Comparison of ENCODE assay signal across 10 cellular contexts in the genomic region with DNA sequence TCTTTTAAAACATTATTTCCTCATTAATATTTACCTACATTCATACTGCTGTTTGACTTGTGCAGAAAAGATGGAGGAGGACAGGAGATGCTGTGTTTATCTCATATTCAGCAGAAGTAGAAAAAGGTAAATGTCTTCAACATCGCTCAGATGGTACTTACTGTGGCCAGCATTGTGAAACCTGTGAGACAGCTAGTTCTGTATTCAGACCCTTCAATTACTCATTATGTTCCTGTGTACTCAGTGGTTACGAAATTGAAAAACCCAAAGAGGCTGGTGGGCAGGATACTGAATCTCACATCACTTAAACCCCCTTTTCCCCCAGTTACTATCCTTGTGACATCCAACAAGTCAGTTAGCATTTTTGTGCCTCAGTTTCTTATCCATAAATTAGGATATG.
DNase-seq lines count a peak whose midpoint lies in the region; ATAC-seq and TF ChIP-seq lines count a peak whose summit lies in the region.
"Had no signal": no experiment of that assay in that cellular context is flagged by ENCODE, and none has a peak within 500 bp of the region (broad histone marks: within the 10 kb centered on the region; RNA-seq: fewer than 3 reads in every experiment).

No MANE protein-coding gene starts in this region.

- H3K27ac ChIP-seq in HL-60 (replicated peaks) (no peak overlapping the region), stomach (no peak overlapping the region)

- H3K9me3 ChIP-seq in HAP-1 (no peaks in the 10 kb centered on the region), stomach (no peaks in the 10 kb centered on the region)

- in situ Hi-C loops in HAP-1 (cut with MboI; ENCODE audit: low sequenced_read_pairs) = no loop called here

- no peak for TF ChIP-seq CTCF in HL-60 (IDR thresholded peaks at IDR 0.05; ENCODE audit: insufficient read depth, low read length)
- TF ChIP-seq CTCF in stomach (IDR thresholded peaks at IDR 0.05) = no peak

- H3K36me3 ChIP-seq in HAP-1 (replicated peaks) (no peaks in the 10 kb centered on the region), stomach (peaks cover 0 to 2% (median 0%) of the 10 kb centered on the region in 4 donors)

- TF ChIP-seq EP300 in stomach (IDR thresholded peaks at IDR 0.05) = no peak

- 70 to 87% (median 82%) methylated on average over 2 of the region's 2 CpGs for WGBS in stomach, 5 donors

- H3K4me3 ChIP-seq in HL-60 (replicated peaks; ENCODE audit: insufficient read depth, low read length) = no peak overlapping the region
- H3K4me3 ChIP-seq in HAP-1 = no peak overlapping the region
- H3K4me3 ChIP-seq in stomach = no peak overlapping the region

- ATAC-seq in GM18907 (IDR thresholded peaks at IDR 0.05; ENCODE audit: unreplicated experiment) (peak; percentile 99), HG02571 (IDR thresholded peaks at IDR 0.05; ENCODE audit: unreplicated experiment) (peak; percentile 95)

- no peak for TF ChIP-seq POLR2A in stomach (IDR thresholded peaks at IDR 0.05)

- H3K4me1 ChIP-seq in HAP-1 (peaks cover 13% of the 10 kb centered on the region), stomach (peaks cover 0 to 46% (median 16%) of the 10 kb centered on the region in 4 donors)

- H3K27me3 ChIP-seq in HL-60 (ENCODE audit: insufficient read depth, poor library complexity, severe bottlenecking) (no peaks in the 10 kb centered on the region), HAP-1 (ENCODE audit: low read depth) (no peaks in the 10 kb centered on the region), stomach (no peaks in the 10 kb centered on the region)

- intact Hi-C loops in stomach (cut with DNase I; ENCODE audit: low total_unique reads) = no loop called here

- DNase-seq in HL-60 (ENCODE audit: low read depth in 1 of 2, low spot score in 1 of 2) (peak; percentile 5 to 18), iris pigment epithelial cell (ENCODE audit: low read depth) (peak; percentile 77), HAP-1 (ENCODE audit: low spot score in 2 of 2) (no peak), NCI-H2171 treated with DMSO at 0.1 percent for 48 hours (lab: John Stamatoyannopoulos, UW) (no peak), stomach (no peak)
- DNase-seq in activated CD4-positive, CD25-positive, alpha-beta regulatory T cell (lab: John Stamatoyannopoulos, UW) = no peak
- DNase-seq: activated CD4-positive, alpha-beta memory T cell treated with anti-CD3 and anti-CD28 coated beads, Interleukin-2, amount 10 ng/mL, durations not matched to agents 7 days and 5 days; naive B cell had no signal

Comparison
In these comparisons a context has a peak if more than half of its experiments do, and no peak if none do; other contexts are left out.
1. DNase-seq: peak in HL-60 (2 of 2) and iris pigment epithelial cell (single experiment); none in activated CD4-positive, CD25-positive, alpha-beta regulatory T cell (0 of 4), HAP-1 (0 of 2), NCI-H2171 treated with DMSO at 0.1 percent for 48 hours (single experiment) and stomach (single experiment).